Comparison of ENCODE assay signal across 2 cellular contexts in the genomic region with DNA sequence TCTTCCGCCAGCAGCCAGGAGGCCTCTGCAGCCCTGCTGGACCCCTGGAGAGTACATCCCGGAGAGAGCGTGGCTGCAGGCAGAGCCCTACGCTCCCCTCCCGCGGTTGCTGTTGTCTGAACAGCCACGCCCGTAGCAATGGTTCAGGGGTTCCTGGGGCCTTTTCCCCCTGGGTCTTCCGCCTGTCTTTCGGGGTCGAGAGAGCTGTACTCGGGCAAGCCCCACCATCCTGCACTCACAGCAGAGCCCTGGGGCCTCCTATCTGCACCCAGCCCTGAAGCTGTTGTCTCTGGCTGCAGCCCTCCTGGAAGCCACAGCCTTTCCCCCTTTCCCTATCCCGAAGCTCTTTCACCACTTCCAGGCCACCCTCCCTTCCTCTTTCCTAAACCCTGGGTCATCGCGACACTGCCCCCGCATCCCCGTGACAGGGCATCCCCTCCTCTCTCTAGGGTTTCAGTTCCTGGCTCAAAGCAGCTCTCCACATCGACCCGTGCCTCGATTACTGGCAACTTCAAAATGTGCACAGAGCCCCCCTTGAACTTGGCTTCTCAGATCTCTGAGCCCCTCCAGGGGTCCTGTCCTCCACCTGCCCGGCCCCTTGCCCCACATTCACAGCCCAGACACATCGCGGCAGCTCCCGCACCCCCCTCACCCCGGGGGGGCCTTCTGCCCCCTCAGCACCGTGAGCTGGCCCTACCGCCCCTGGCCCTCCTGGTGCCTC.
TF ChIP-seq lines count a peak whose summit lies in the region.

No MANE protein-coding gene starts in this region.

TF ChIP-seq in K562, 482 proteins besides CTCF, POLR2A, EP300 and RAD21 (continues in another document):
- no peak for TF ChIP-seq JUN (IDR thresholded peaks at IDR 0.05; ENCODE audit: borderline replicate concordance, low read depth, low read length)
- TF ChIP-seq JUN (CRISPR knock-in tag; IDR thresholded peaks at IDR 0.05; ENCODE audit: borderline replicate concordance) = no peak
- TF ChIP-seq, protein P1, sequence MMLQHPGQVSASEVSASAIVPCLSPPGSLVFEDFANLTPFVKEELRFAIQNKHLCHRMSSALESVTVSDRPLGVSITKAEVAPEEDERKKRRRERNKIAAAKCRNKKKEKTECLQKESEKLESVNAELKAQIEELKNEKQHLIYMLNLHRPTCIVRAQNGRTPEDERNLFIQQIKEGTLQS (IDR thresholded peaks at IDR 0.05) = no peak
- TF ChIP-seq, protein P1 (CRISPR knock-in tag; conservative IDR thresholded peaks at IDR 0.05) = no peak
- no peak for TF ChIP-seq ZNF695 (CRISPR knock-in tag; IDR thresholded peaks at IDR 0.05)
- TF ChIP-seq, protein P2, sequence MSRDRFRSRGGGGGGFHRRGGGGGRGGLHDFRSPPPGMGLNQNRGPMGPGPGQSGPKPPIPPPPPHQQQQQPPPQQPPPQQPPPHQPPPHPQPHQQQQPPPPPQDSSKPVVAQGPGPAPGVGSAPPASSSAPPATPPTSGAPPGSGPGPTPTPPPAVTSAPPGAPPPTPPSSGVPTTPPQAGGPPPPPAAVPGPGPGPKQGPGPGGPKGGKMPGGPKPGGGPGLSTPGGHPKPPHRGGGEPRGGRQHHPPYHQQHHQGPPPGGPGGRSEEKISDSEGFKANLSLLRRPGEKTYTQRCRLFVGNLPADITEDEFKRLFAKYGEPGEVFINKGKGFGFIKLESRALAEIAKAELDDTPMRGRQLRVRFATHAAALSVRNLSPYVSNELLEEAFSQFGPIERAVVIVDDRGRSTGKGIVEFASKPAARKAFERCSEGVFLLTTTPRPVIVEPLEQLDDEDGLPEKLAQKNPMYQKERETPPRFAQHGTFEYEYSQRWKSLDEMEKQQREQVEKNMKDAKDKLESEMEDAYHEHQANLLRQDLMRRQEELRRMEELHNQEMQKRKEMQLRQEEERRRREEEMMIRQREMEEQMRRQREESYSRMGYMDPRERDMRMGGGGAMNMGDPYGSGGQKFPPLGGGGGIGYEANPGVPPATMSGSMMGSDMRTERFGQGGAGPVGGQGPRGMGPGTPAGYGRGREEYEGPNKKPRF (IDR thresholded peaks at IDR 0.05; ENCODE audit: low read depth, low read length) = no peak
- no peak for TF ChIP-seq HMG20A (CRISPR knock-in tag; conservative IDR thresholded peaks at IDR 0.05)
- no peak for TF ChIP-seq IRF2 (CRISPR knock-in tag; IDR thresholded peaks at IDR 0.05)
- TF ChIP-seq, protein P3, sequence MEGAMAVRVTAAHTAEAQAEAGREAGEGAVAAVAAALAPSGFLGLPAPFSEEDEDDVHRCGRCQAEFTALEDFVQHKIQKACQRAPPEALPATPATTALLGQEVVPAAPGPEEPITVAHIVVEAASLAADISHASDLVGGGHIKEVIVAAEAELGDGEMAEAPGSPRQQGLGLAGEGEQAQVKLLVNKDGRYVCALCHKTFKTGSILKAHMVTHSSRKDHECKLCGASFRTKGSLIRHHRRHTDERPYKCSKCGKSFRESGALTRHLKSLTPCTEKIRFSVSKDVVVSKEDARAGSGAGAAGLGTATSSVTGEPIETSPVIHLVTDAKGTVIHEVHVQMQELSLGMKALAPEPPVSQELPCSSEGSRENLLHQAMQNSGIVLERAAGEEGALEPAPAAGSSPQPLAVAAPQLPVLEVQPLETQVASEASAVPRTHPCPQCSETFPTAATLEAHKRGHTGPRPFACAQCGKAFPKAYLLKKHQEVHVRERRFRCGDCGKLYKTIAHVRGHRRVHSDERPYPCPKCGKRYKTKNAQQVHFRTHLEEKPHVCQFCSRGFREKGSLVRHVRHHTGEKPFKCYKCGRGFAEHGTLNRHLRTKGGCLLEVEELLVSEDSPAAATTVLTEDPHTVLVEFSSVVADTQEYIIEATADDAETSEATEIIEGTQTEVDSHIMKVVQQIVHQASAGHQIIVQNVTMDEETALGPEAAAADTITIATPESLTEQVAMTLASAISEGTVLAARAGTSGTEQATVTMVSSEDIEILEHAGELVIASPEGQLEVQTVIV (CRISPR knock-in tag; IDR thresholded peaks at IDR 0.05; ENCODE audit: borderline replicate concordance) = no peak
- TF ChIP-seq, protein P4, sequence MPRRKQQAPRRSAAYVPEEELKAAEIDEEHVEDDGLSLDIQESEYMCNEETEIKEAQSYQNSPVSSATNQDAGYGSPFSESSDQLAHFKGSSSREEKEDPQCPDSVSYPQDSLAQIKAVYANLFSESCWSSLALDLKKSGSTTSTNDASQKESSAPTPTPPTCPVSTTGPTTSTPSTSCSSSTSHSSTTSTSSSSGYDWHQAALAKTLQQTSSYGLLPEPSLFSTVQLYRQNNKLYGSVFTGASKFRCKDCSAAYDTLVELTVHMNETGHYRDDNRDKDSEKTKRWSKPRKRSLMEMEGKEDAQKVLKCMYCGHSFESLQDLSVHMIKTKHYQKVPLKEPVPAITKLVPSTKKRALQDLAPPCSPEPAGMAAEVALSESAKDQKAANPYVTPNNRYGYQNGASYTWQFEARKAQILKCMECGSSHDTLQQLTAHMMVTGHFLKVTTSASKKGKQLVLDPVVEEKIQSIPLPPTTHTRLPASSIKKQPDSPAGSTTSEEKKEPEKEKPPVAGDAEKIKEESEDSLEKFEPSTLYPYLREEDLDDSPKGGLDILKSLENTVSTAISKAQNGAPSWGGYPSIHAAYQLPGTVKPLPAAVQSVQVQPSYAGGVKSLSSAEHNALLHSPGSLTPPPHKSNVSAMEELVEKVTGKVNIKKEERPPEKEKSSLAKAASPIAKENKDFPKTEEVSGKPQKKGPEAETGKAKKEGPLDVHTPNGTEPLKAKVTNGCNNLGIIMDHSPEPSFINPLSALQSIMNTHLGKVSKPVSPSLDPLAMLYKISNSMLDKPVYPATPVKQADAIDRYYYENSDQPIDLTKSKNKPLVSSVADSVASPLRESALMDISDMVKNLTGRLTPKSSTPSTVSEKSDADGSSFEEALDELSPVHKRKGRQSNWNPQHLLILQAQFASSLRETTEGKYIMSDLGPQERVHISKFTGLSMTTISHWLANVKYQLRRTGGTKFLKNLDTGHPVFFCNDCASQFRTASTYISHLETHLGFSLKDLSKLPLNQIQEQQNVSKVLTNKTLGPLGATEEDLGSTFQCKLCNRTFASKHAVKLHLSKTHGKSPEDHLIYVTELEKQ (CRISPR knock-in tag; IDR thresholded peaks at IDR 0.05) = no peak
- TF ChIP-seq SIX5 (IDR thresholded peaks at IDR 0.05; ENCODE audit: borderline replicate concordance in 1 of 2, insufficient read depth in 1 of 2, low read depth in 1 of 2, low read length in 2 of 2) = no peak
- TF ChIP-seq EGR1 (conservative IDR thresholded peaks at IDR 0.05) = no peak
- TF ChIP-seq HCFC1 (IDR thresholded peaks at IDR 0.05; ENCODE audit: low read depth, low read length) = no peak
- TF ChIP-seq ZSCAN29 (IDR thresholded peaks at IDR 0.05) = no peak

TF ChIP-seq in SK-N-SH, 30 proteins besides CTCF, POLR2A, EP300 and RAD21:
- TF ChIP-seq, protein P5, sequence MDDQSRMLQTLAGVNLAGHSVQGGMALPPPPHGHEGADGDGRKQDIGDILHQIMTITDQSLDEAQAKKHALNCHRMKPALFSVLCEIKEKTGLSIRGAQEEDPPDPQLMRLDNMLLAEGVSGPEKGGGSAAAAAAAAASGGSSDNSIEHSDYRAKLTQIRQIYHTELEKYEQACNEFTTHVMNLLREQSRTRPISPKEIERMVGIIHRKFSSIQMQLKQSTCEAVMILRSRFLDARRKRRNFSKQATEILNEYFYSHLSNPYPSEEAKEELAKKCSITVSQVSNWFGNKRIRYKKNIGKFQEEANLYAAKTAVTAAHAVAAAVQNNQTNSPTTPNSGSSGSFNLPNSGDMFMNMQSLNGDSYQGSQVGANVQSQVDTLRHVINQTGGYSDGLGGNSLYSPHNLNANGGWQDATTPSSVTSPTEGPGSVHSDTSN (IDR thresholded peaks at IDR 0.05) = no peak
- TF ChIP-seq, protein P6, sequence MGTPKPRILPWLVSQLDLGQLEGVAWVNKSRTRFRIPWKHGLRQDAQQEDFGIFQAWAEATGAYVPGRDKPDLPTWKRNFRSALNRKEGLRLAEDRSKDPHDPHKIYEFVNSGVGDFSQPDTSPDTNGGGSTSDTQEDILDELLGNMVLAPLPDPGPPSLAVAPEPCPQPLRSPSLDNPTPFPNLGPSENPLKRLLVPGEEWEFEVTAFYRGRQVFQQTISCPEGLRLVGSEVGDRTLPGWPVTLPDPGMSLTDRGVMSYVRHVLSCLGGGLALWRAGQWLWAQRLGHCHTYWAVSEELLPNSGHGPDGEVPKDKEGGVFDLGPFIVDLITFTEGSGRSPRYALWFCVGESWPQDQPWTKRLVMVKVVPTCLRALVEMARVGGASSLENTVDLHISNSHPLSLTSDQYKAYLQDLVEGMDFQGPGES (IDR thresholded peaks at IDR 0.05; ENCODE audit: low read depth, low read length) = no peak
- TF ChIP-seq GATA2 (CRISPR knock-in tag; IDR thresholded peaks at IDR 0.05) (no peak), POLR2AphosphoS5 (IDR thresholded peaks at IDR 0.05; ENCODE audit: low read depth, low read length) (no peak), RXRA (IDR thresholded peaks at IDR 0.05; ENCODE audit: borderline replicate concordance, low read depth) (no peak), YY1 (IDR thresholded peaks at IDR 0.05; ENCODE audit: low read depth) (no peak), MEF2A (IDR thresholded peaks at IDR 0.05; ENCODE audit: borderline replicate concordance, low read depth) (no peak), NRF1 (IDR thresholded peaks at IDR 0.05; ENCODE audit: low read depth, low read length) (no peak), RFX5 (IDR thresholded peaks at IDR 0.05; ENCODE audit: low read length) (no peak), SIN3A (IDR thresholded peaks at IDR 0.05; ENCODE audit: borderline replicate concordance, low read depth, low read length) (no peak)
- TF ChIP-seq, protein P7, sequence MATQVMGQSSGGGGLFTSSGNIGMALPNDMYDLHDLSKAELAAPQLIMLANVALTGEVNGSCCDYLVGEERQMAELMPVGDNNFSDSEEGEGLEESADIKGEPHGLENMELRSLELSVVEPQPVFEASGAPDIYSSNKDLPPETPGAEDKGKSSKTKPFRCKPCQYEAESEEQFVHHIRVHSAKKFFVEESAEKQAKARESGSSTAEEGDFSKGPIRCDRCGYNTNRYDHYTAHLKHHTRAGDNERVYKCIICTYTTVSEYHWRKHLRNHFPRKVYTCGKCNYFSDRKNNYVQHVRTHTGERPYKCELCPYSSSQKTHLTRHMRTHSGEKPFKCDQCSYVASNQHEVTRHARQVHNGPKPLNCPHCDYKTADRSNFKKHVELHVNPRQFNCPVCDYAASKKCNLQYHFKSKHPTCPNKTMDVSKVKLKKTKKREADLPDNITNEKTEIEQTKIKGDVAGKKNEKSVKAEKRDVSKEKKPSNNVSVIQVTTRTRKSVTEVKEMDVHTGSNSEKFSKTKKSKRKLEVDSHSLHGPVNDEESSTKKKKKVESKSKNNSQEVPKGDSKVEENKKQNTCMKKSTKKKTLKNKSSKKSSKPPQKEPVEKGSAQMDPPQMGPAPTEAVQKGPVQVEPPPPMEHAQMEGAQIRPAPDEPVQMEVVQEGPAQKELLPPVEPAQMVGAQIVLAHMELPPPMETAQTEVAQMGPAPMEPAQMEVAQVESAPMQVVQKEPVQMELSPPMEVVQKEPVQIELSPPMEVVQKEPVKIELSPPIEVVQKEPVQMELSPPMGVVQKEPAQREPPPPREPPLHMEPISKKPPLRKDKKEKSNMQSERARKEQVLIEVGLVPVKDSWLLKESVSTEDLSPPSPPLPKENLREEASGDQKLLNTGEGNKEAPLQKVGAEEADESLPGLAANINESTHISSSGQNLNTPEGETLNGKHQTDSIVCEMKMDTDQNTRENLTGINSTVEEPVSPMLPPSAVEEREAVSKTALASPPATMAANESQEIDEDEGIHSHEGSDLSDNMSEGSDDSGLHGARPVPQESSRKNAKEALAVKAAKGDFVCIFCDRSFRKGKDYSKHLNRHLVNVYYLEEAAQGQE (IDR thresholded peaks at IDR 0.05; ENCODE audit: low read depth, low read length) = no peak
- TF ChIP-seq, protein P8, sequence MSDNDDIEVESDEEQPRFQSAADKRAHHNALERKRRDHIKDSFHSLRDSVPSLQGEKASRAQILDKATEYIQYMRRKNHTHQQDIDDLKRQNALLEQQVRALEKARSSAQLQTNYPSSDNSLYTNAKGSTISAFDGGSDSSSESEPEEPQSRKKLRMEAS (IDR thresholded peaks at IDR 0.05; ENCODE audit: low read depth) = no peak
